21 cellular contexts compared by ENCODE assay signal in the genomic region with DNA sequence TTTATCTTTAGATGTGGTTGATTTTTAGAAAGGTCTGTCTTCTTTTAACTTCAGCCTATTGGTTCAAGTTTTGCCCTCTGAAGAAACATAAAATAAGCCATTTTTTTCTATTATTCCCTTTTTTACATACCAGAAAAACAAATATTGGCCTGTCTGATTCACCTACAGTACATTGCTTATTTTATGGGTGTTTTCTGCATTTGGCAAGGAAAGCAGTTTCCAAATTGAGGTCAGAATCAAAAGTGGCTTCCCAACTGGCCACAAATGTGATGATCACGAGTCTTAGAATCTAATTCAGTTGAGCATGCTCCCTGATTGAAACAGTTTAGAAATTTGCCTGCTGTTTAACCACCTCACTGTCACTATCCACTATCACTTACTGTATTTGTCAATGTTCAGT.
"Had no signal": no experiment of that assay in that cellular context is flagged by ENCODE, and none has a peak within 500 bp of the region (broad histone marks: within the 10 kb centered on the region; RNA-seq: fewer than 3 reads in every experiment).

No MANE protein-coding gene starts in this region.

- H3K27me3 ChIP-seq: ovary, sigmoid colon, spleen, suprapubic skin, transverse colon, upper lobe of right lung, uterus had no signal

- ATAC-seq: left lobe of liver; natural killer cell treated with Interleukin-12 subunit alpha and Interleukin-12 subunit beta and Interleukin-15 and Interleukin-18, amount 100 ng/mL, for 72 hours; right cardiac atrium; stimulated activated naive B cell treated with anti-CD40 and anti-IgM and Interleukin-4, amounts not matched to agents 10 μg/mL and 1 μg/mL and 100 μg/mL, for 72 hours; upper lobe of right lung had no signal

- H3K9me3 ChIP-seq: ovary, psoas muscle, sigmoid colon, spleen, suprapubic skin, transverse colon, upper lobe of right lung, uterus had no signal

- H3K36me3 ChIP-seq: ovary, sigmoid colon, spleen, suprapubic skin, transverse colon, upper lobe of right lung, uterus had no signal

- H3K27ac ChIP-seq: ovary, psoas muscle, sigmoid colon, skin epidermis, spleen, suprapubic skin, transverse colon, upper lobe of right lung, uterus had no signal

- DNase-seq: cortex of kidney; effector CD4-positive, alpha-beta T cell; kidney; naive B cell; occipital lobe; ovary; posterior cingulate gyrus; psoas muscle; right cardiac atrium; sigmoid colon; spleen; stimulated activated CD4-positive, alpha-beta T cell treated with anti-CD3 and anti-CD28 coated beads, Interleukin-2, amount 100 ng/mL, for 48 hours; stimulated activated naive B cell treated with anti-CD40 and anti-IgM and Interleukin-4, amounts not matched to agents 10 μg/mL and 1 μg/mL and 100 μg/mL, for 72 hours; transverse colon; upper lobe of right lung; uterus had no signal

- H3K4me3 ChIP-seq: lung, ovary, psoas muscle, sigmoid colon, skin epidermis, spleen, suprapubic skin, transverse colon, upper lobe of right lung, uterus had no signal

- H3K4me1 ChIP-seq: psoas muscle, sigmoid colon, spleen, suprapubic skin, transverse colon, upper lobe of right lung, uterus had no signal
